ENCODE assay signal across 8 cellular contexts in the genomic region with DNA sequence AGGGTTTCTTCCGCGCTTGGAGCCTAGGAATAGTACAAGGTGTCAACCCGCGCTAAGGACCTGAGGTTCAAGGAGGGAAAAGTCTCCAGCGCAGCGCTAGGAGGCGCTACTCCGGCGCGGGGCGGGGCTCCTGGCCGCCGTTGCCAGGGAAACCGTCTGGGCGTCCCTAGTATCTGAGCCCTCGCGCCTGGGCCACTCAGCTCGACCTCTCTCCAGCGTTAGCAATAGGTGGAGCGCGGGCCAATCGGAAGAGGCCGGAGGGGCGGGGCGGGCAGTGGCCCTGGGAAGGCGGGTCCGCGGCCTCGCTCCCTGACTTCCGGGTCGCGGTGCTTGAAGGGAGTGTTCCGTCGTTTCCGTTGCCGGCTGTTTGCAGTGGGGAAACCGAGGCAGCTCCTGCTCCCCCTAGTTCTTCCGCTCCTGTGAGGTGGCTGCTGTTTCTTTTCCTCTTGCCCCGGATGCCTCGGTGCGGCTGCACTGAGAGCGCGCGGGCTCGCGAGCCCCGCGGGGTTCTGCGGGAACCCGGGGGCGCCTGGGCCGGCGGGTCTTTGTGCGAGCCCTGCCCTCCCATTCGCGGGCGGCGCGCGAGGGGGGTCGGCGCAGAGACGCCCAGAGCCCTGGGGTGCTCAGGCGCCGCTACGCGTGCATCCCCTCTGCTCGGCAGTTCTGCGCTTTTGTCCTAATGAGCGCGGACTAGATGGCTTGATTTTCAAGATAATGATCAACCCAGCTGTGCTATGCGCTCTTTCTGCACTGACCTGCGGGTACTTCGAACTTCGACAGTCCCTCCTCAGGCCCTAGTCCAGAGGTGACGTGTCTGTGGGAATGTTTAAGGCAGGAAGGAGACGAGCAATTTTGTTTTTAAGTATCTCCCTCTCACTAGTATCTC. TPM values are rescaled to one million over a fixed set of nuclear protein-coding genes. Genes with fewer than 3 reads are reported as not detected.
DNase-seq lines count a peak whose midpoint lies in the region; ATAC-seq and TF ChIP-seq lines count a peak whose summit lies in the region.

A gene with protein sequence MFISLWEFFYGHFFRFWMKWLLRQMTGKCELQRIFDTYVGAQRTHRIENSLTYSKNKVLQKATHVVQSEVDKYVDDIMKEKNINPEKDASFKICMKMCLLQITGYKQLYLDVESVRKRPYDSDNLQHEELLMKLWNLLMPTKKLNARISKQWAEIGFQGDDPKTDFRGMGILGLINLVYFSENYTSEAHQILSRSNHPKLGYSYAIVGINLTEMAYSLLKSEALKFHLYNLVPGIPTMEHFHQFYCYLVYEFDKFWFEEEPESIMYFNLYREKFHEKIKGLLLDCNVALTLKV (plus strand): TSS at position 312 of the 886 bp plus-strand sequence. CDS start 1,261 bp downstream, outside the sequence.

- POLR2A ChIA-PET in IMR-90 (lab: Charles Lee; ENCODE audit: unreplicated experiment), result interaction anchor here (1.0 kb wide), 1 partner anchor 11 kb away, joined by 3 read pairs; no protein-coding TSS in a partner anchor

- no TSS peak for BruUV-seq in IMR-90 (replicated peaks; lab: Mats Ljungman, UMichigan)

- H2AK5ac ChIP-seq in IMR-90 (ENCODE audit: low read depth, low read length), result peak within 1 kb of the TSS; percentile 15; the same call in 1 of the 2 replicates

- no peak within 1 kb of the TSS for H2BK120ac ChIP-seq in IMR-90 (ENCODE audit: low read depth, low read length)

- TF ChIP-seq RAD21 in IMR-90 (IDR thresholded peaks at IDR 0.05; ENCODE audit: low read length), result peak; percentile 41

- no peaks in the 10 kb centered on the region for H3K4me1 ChIP-seq in IMR-90 (ENCODE audit: control insufficient read depth, insufficient read depth, low read length)

- peak; percentile 73 for TF ChIP-seq POLR2A in IMR-90 (IDR thresholded peaks at IDR 0.05; ENCODE audit: low read depth, low read length)

- peak within 1 kb of the TSS; percentile 48 for H3K18ac ChIP-seq in IMR-90 (ENCODE audit: low read depth, low read length)

- ATAC-seq in GM21526 (IDR thresholded peaks at IDR 0.05; ENCODE audit: low FRiP score, unreplicated experiment) (peak; percentile 100), IMR-90 (ENCODE audit: low read depth) (peak; percentile 100)

- H4K20me1 ChIP-seq in IMR-90 (ENCODE audit: insufficient read depth, low read length), result no peaks in the 10 kb centered on the region

- H3K36me3 ChIP-seq in IMR-90 (ENCODE audit: control insufficient read depth, insufficient read depth, low read length), result no peaks in the 10 kb centered on the region

- CTCF ChIA-PET in IMR-90 (lab: Yijun Ruan, JAX), result interaction anchor here (0.5 to 1.5 kb wide), 13 partner anchors 8 to 1811 kb away, joined by 3 to 6 read pairs (median 3); a partner anchor contains a TSS

- TF ChIP-seq CTCF in IMR-90 (conservative IDR thresholded peaks at IDR 0.05; ENCODE audit: low read depth, low read length), result peak; percentile 93

- 0% methylated on average over 31 of the region's 77 CpGs; no CpG with 5 or more reads in 1 of the 2 experiments for WGBS in IMR-90 (ENCODE audit: extremely low coverage in 2 of 2, insufficient read length in 1 of 2), 2 experiments

- peak within 1 kb of the TSS; percentile 77; the same call in 1 of the 2 replicates for H3K14ac ChIP-seq in IMR-90 (replicated peaks; ENCODE audit: low read depth, low read length)

- dilution Hi-C loops in IMR-90 (cut with HindIII; ENCODE audit: low sequenced_read_pairs, unreplicated experiment), result no loop called here

- peak within 1 kb of the TSS; percentile 53 for H4K5ac ChIP-seq in IMR-90 (ENCODE audit: low read depth, low read length)

- H3K27ac ChIP-seq in IMR-90 (ENCODE audit: insufficient read depth, low read length) (peak within 1 kb of the TSS; percentile 76), epithelial cell of prostate (peak within 1 kb of the TSS; percentile 64)

- no peaks in the 10 kb centered on the region for H3K27me3 ChIP-seq in IMR-90 (ENCODE audit: control insufficient read depth, insufficient read depth, low read length)

- peak within 1 kb of the TSS; percentile 85 for H3K4me2 ChIP-seq in IMR-90 (ENCODE audit: low read depth, low read length)

- no peaks in the 10 kb centered on the region for H3K9me1 ChIP-seq in IMR-90 (ENCODE audit: insufficient read depth, low read length)

- no peak within 1 kb of the TSS for H2AK9ac ChIP-seq in IMR-90 (replicated peaks; ENCODE audit: low read depth, low read length, poor library complexity)

- H3K56ac ChIP-seq in IMR-90 (ENCODE audit: extremely low read depth, insufficient read depth, low read length), result peak within 1 kb of the TSS; percentile 55; the same call in 1 of the 2 replicates

- H3K79me1 ChIP-seq in IMR-90 (ENCODE audit: low read depth in 1 of 2, low read length in 2 of 2), result peaks cover 4 to 17% of the 10 kb centered on the region in 2 experiments; a peak in 3 of 4 replicates

- peak within 1 kb of the TSS; percentile 43 for H2BK5ac ChIP-seq in IMR-90 (ENCODE audit: low read depth, low read length, poor library complexity, severe bottlenecking)

- DNase-seq in DMS114 treated with DMSO at 0.1 percent for 48 hours (lab: John Stamatoyannopoulos, UW; ENCODE audit: unreplicated experiment) (peak; percentile 81), IMR-90 (peak; percentile 95), OCI-M1 (lab: John Stamatoyannopoulos, UW) (peak; percentile 99), activated T-cell treated with anti-CD3 and anti-CD28 coated beads for 4 hours (peak; percentile 93), epithelial cell of prostate (ENCODE audit: low read depth, low spot score) (peak; percentile 86), mucosa of gallbladder (ENCODE audit: low spot score) (peak; percentile 98)
- DNase-seq in stimulated activated CD8-positive, alpha-beta memory T cell treated with anti-CD3 and anti-CD28 coated beads, Interleukin-4, amount 100 ng/mL, for 48 hours, result peak; percentile 97

- peak within 1 kb of the TSS; percentile 86 for H3K23ac ChIP-seq in IMR-90 (ENCODE audit: low read depth, low read length)

- H4K8ac ChIP-seq in IMR-90 (ENCODE audit: low read depth in 2 of 2, low read length in 2 of 2), result peak within 1 kb of the TSS; percentile 76 to 88

- no peak within 1 kb of the TSS for H2BK20ac ChIP-seq in IMR-90 (ENCODE audit: low read depth, low read length)

- H2AFZ ChIP-seq in IMR-90 (replicated peaks; ENCODE audit: low read length, poor library complexity), result peak within 1 kb of the TSS; percentile 97

- peak within 1 kb of the TSS; percentile 82 for H3K9ac ChIP-seq in IMR-90 (ENCODE audit: low read depth, low read length)

- intact Hi-C loops in IMR-90 (cut with micrococcal nuclease), result loop anchor here (1.0 to 5.0 kb wide), 3 partner anchors 152 to 327 kb away; a partner anchor contains a TSS

- peak within 1 kb of the TSS; percentile 85 for H3K4me3 ChIP-seq in IMR-90 (ENCODE audit: insufficient read depth, low read depth, low read length)

- H3K4ac ChIP-seq in IMR-90 (ENCODE audit: low read depth, low read length), result peak within 1 kb of the TSS; percentile 85

- peak within 1 kb of the TSS; percentile 54; the same call in 1 of the 2 replicates for H4K91ac ChIP-seq in IMR-90 (ENCODE audit: insufficient read depth, low read depth, low read length)

- no peak within 1 kb of the TSS for H2BK15ac ChIP-seq in IMR-90 (ENCODE audit: low read depth, low read length)

- no peaks in the 10 kb centered on the region for H3K9me3 ChIP-seq in IMR-90 (ENCODE audit: control insufficient read depth, insufficient read depth, low read length)

- in situ Hi-C loops in IMR-90 (cut with MboI; ENCODE audit: low sequenced_read_pairs), result no loop called here

TF ChIP-seq in IMR-90, 13 proteins besides CTCF, POLR2A, EP300 and RAD21:
- TF ChIP-seq MXI1 (IDR thresholded peaks at IDR 0.05; ENCODE audit: borderline replicate concordance, low read depth, low read length) (peak; percentile 76; the same call in 1 of the 2 replicates), FOS (IDR thresholded peaks at IDR 0.05; ENCODE audit: low read depth, low read length) (no peak), MAZ (IDR thresholded peaks at IDR 0.05; ENCODE audit: borderline replicate concordance, low read depth, low read length) (peak; percentile 99), SMC3 (IDR thresholded peaks at IDR 0.05; ENCODE audit: low read depth, low read length) (peak; percentile 47), MAFK (IDR thresholded peaks at IDR 0.05; ENCODE audit: low read depth, low read length) (no peak)

RNA-seq across cellular contexts. Expression of the gene that starts here (rescaled TPM):
- total RNA-seq in IMR-90 (2012; rRNA removed), result 10.6 and 30.0 TPM in 2 replicates
- 5.1 and 7.3 TPM in 2 replicates for polyA plus RNA-seq in IMR-90 (2012; rRNA removed)
- 1.4 and 2.9 TPM in 2 replicates for polyA plus RNA-seq in IMR-90 (2012; cell fraction: cytosol; rRNA removed)
- polyA plus RNA-seq in IMR-90 (2012; cell fraction: nucleus; rRNA removed; ENCODE audit: low replicate concordance), result 3.1 and 7.0 TPM in 2 replicates
- 31.9 TPM for total RNA-seq in mucosa of gallbladder

Comparison
In these comparisons a context has a peak if more than half of its experiments do, and no peak if none do; other contexts are left out.
1. Peak in every context shown above with its lines: DNase-seq, ATAC-seq, H3K4me3 ChIP-seq and H3K27ac ChIP-seq.